In the genomic region with DNA sequence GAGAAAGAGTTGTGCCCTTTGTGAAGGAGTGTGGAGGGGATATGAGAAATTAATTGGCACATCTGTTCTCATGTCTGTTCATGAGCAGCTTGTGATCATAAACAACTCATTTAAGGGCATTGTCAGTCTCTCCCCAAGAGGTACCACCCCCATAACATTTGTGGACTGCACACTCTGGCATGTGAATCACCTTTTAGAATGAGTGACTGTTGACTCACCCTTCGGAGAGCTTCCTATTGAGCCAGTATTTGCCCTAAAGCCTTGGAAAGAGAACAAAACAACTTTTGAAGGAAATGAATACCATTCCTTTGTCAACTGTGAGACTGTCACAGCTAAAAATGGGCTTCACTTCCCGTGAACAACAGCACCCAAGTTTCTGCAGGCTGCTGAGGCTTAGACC, we compare ENCODE assay signal across 8 cellular contexts. TPM values are rescaled to one million over a fixed set of nuclear protein-coding genes. Genes with fewer than 3 reads are reported as not detected.
DNase-seq lines count a peak whose midpoint lies in the region; ATAC-seq, FAIRE-seq and TF ChIP-seq lines count a peak whose summit lies in the region.

No MANE protein-coding gene starts in this region.

- FAIRE-seq in H54 (lab: Jason Lieb, UNC): peak; percentile 100

- ATAC-seq in GM21619 (IDR thresholded peaks at IDR 0.05; ENCODE audit: unreplicated experiment): no peak
- no peak for ATAC-seq in HG03025 (IDR thresholded peaks at IDR 0.05; ENCODE audit: low FRiP score, unreplicated experiment)

- no peak for TF ChIP-seq POLR2A in H54 (IDR thresholded peaks at IDR 0.05; ENCODE audit: low read depth, low read length)

- DNase-seq in H54 (ENCODE audit: insufficient read length, low spot score) (peak; percentile 54), NCI-H524 (lab: John Stamatoyannopoulos, UW) (peak; percentile 17 to 80), dermis blood vessel endothelial cell (peak; percentile 96), pulmonary artery endothelial cell (ENCODE audit: low read depth, low spot score) (peak; percentile 94), NCI-H1092 treated with DMSO at 0.1 percent for 48 hours (lab: John Stamatoyannopoulos, UW) (no peak), NCI-H1092 (lab: John Stamatoyannopoulos, UW) (no peak)

RNA-seq across cellular contexts. Expression of a gene that starts 27.5 kb away (rescaled TPM):
- total RNA-seq in dermis blood vessel endothelial cell (16.2 and 19.5 TPM in 2 replicates), pulmonary artery endothelial cell (12.2 and 16.5 TPM in 2 replicates)

RNA-seq across cellular contexts. Expression of a gene that starts 56.5 kb away (rescaled TPM):
- total RNA-seq in dermis blood vessel endothelial cell (73.5 and 159 TPM in 2 replicates), pulmonary artery endothelial cell (164 and 169 TPM in 2 replicates)

Comparison
In these comparisons a context has a peak if more than half of its experiments do, and no peak if none do; other contexts are left out.
1. DNase-seq: peak in H54 (single experiment), NCI-H524 (2 of 2), dermis blood vessel endothelial cell (single experiment) and pulmonary artery endothelial cell (single experiment); none in NCI-H1092 treated with DMSO at 0.1 percent for 48 hours (single experiment) and NCI-H1092 (single experiment).